11 cellular contexts compared by ENCODE assay signal in the genomic region with DNA sequence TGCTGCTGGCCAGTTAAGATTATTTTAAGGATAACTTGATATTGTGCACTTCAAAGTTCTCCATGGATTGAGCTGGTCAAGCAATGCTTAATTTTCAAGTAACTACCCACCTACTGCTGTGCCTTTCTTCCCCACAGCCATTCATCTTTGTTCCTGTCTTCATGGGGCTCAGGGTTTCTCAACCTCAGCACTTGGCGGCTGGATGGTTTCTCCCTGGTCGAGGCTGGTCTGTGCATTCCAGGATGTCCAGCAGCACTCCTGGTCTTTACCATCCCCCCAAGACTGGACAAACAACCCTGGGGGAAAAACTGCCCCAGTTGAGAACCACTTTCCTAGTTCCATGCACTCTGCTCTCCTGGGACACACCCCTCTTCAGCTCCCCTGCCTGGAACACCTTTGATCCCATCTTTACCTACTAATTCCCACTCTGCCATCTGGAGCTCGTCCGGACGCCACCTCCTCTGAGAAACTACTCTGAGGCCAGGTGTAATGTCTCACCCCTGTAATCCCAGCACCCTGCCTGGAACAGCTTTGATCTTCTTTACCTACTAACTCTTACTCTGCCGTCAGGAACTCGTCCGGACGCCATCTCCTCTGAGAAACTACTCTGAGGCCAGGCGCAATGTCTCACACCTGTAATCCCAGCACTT.
DNase-seq lines count a peak whose midpoint lies in the region; ATAC-seq and TF ChIP-seq lines count a peak whose summit lies in the region.
"Had no signal": no experiment of that assay in that cellular context is flagged by ENCODE, and none has a peak within 500 bp of the region (broad histone marks: within the 10 kb centered on the region; RNA-seq: fewer than 3 reads in every experiment).

No MANE protein-coding gene starts in this region.

- intact Hi-C loops in transverse colon (cut with DNase I; ENCODE audit: low total_unique reads): no loop called here

- ATAC-seq in HG03460 (IDR thresholded peaks at IDR 0.05; ENCODE audit: unreplicated experiment): no peak

- H3K27me3 ChIP-seq in transverse colon: no peaks in the 10 kb centered on the region

- in situ Hi-C loops in transverse colon (cut with MboI; ENCODE audit: low pct_ligation_motif_present in 1 of 4, low pct_unique_long_range_greater_than_20kb in 1 of 4, low sequenced_read_pairs in 3 of 4): no loop called here

- no peaks in the 10 kb centered on the region for H3K36me3 ChIP-seq in transverse colon

- H3K36me3 Mint-ChIP-seq in HFFc6 (ENCODE audit: low read depth) (peaks cover 12% of the 10 kb centered on the region; the same call in 1 of the 2 replicates), nephron progenitor cell (ENCODE audit: low read depth) (peaks cover 29% of the 10 kb centered on the region)
- H3K36me3 Mint-ChIP-seq in activated CD4-positive, alpha-beta memory T cell treated with anti-CD3 and anti-CD28 coated beads, Interleukin-2, amount 10 ng/mL, durations not matched to agents 7 days and 5 days (ENCODE audit: low read depth): no peaks in the 10 kb centered on the region
- H3K36me3 Mint-ChIP-seq: IgD-negative memory B cell had no signal

- TF ChIP-seq EP300 in transverse colon (IDR thresholded peaks at IDR 0.05; ENCODE audit: low read depth): no peak

- peak overlapping the region; percentile 20; the same call in 1 of the 2 replicates for H3K4me3 Mint-ChIP-seq in HFFc6
- H3K4me3 Mint-ChIP-seq in nephron progenitor cell: no peak overlapping the region
- H3K4me3 Mint-ChIP-seq in activated CD4-positive, alpha-beta memory T cell treated with anti-CD3 and anti-CD28 coated beads, Interleukin-2, amount 10 ng/mL, durations not matched to agents 7 days and 5 days: no peak overlapping the region
- H3K4me3 Mint-ChIP-seq: IgD-negative memory B cell had no signal

- peak overlapping the region; percentile 31; the same call in 1 of the 2 replicates for H3K27ac Mint-ChIP-seq in HFFc6
- peak overlapping the region; percentile 52 for H3K27ac Mint-ChIP-seq in nephron progenitor cell
- no peak overlapping the region for H3K27ac Mint-ChIP-seq in activated CD4-positive, alpha-beta memory T cell treated with anti-CD3 and anti-CD28 coated beads, Interleukin-2, amount 10 ng/mL, durations not matched to agents 7 days and 5 days
- H3K27ac Mint-ChIP-seq: IgD-negative memory B cell had no signal

- H3K9me3 ChIP-seq in transverse colon: no peaks in the 10 kb centered on the region

- H3K4me1 Mint-ChIP-seq in HFFc6 (ENCODE audit: low read depth) (peaks cover 53% of the 10 kb centered on the region), nephron progenitor cell (peaks cover 55% of the 10 kb centered on the region)
- no peaks in the 10 kb centered on the region for H3K4me1 Mint-ChIP-seq in activated CD4-positive, alpha-beta memory T cell treated with anti-CD3 and anti-CD28 coated beads, Interleukin-2, amount 10 ng/mL, durations not matched to agents 7 days and 5 days

- POLR2A ChIA-PET in activated CD4-positive, alpha-beta memory T cell treated with anti-CD3 and anti-CD28 coated beads, Interleukin-2, amount 10 ng/mL, durations not matched to agents 7 days and 5 days (lab: Charles Lee): no interaction called here

- no peak for DNase-seq in HFFc6
- DNase-seq in amniotic epithelial cell (ENCODE audit: low read depth): peak; percentile 30
- no peak for DNase-seq in nephron progenitor cell
- no peak for DNase-seq in transverse colon
- DNase-seq in activated CD4-positive, alpha-beta memory T cell treated with anti-CD3 and anti-CD28 coated beads, Interleukin-2, amount 10 ng/mL, durations not matched to agents 7 days and 5 days: no peak
- DNase-seq in NOMO-1 treated with dmso at 0.1 percent for 144 hours (lab: John Stamatoyannopoulos, UW; ENCODE audit: unreplicated experiment): no peak
- DNase-seq: GOT3, NCI-H1930, NCI-H510A had no signal

- no peak overlapping the region for H3K4me3 ChIP-seq in transverse colon

- CTCF ChIA-PET in activated CD4-positive, alpha-beta memory T cell treated with anti-CD3 and anti-CD28 coated beads, Interleukin-2, amount 10 ng/mL, durations not matched to agents 7 days and 5 days (lab: Charles Lee): no interaction called here

- H3K9me3 Mint-ChIP-seq in HFFc6 (no peaks in the 10 kb centered on the region), nephron progenitor cell (no peaks in the 10 kb centered on the region)
- H3K9me3 Mint-ChIP-seq in activated CD4-positive, alpha-beta memory T cell treated with anti-CD3 and anti-CD28 coated beads, Interleukin-2, amount 10 ng/mL, durations not matched to agents 7 days and 5 days: no peaks in the 10 kb centered on the region

- H3K27me3 Mint-ChIP-seq in HFFc6 (ENCODE audit: insufficient read depth): peaks cover 4% of the 10 kb centered on the region
- no peaks in the 10 kb centered on the region for H3K27me3 Mint-ChIP-seq in nephron progenitor cell (ENCODE audit: low read depth, poor library complexity)
- peaks cover 20% of the 10 kb centered on the region for H3K27me3 Mint-ChIP-seq in activated CD4-positive, alpha-beta memory T cell treated with anti-CD3 and anti-CD28 coated beads, Interleukin-2, amount 10 ng/mL, durations not matched to agents 7 days and 5 days

- TF ChIP-seq CTCF in HFFc6 (IDR thresholded peaks at IDR 0.05) (no peak), nephron progenitor cell (IDR thresholded peaks at IDR 0.05) (no peak), transverse colon (IDR thresholded peaks at IDR 0.05) (no peak)

- H3K27ac ChIP-seq in transverse colon: peak overlapping the region in 3 of 4 donors; percentile 65 to 70 (median 67)

- peaks cover 11 to 31% (median 14%) of the 10 kb centered on the region in 4 donors for H3K4me1 ChIP-seq in transverse colon

- TF ChIP-seq POLR2A in transverse colon (IDR thresholded peaks at IDR 0.05): no peak

- 75% methylated on average over 2 of the region's 10 CpGs; no CpG with 5 or more reads in 1 of the 2 donors for WGBS in transverse colon (ENCODE audit: low coverage in 1 of 2), 2 donors
